ENCODE assay signal across 8 cellular contexts in genomic region chr2:6917761-6918421, GRCh38. TPM values are rescaled to one million over a fixed set of nuclear protein-coding genes. Genes with fewer than 3 reads are reported as not detected.
DNase-seq lines count a peak whose midpoint lies in the region; ATAC-seq, FAIRE-seq and TF ChIP-seq lines count a peak whose summit lies in the region.

No MANE protein-coding gene starts in this region.

- no peaks in the 10 kb centered on the region for H3K9me2 ChIP-seq in GM23338 (ENCODE audit: insufficient read depth)

- no peak for TF ChIP-seq POLR2A in endothelial cell of umbilical vein (IDR thresholded peaks at IDR 0.05; ENCODE audit: low read depth, low read length)

- CTCF ChIA-PET in endothelial cell of umbilical vein (lab: Charles Lee) = interaction anchor here (0.6 to 4.7 kb wide), 7 partner anchors 9 to 148 kb away, joined by 3 to 40 read pairs (median 3); no protein-coding TSS in a partner anchor

- peak overlapping the region; percentile 64 for H3K4me3 Mint-ChIP-seq in GM23338
- H3K4me3 Mint-ChIP-seq in neural crest cell = peak overlapping the region; percentile 91

- peak overlapping the region; percentile 83 for H3K4me2 ChIP-seq in GM23338
- peak overlapping the region; percentile 72 for H3K4me2 ChIP-seq in endothelial cell of umbilical vein (ENCODE audit: insufficient read depth, low read length)

- FAIRE-seq in endothelial cell of umbilical vein (lab: Jason Lieb, UNC) (no peak), GM19239 (lab: Jason Lieb, UNC) (no peak)

- H3K36me3 Mint-ChIP-seq in GM23338 (ENCODE audit: low read depth) (peaks cover 4% of the 10 kb centered on the region), neural crest cell (ENCODE audit: low read depth) (peaks cover 5% of the 10 kb centered on the region)

- peak overlapping the region; percentile 57 for H3K9ac ChIP-seq in endothelial cell of umbilical vein (replicated peaks; ENCODE audit: extremely low read depth, insufficient read depth, low read length)

- H3K9me1 ChIP-seq in endothelial cell of umbilical vein (replicated peaks; ENCODE audit: control insufficient read depth, extremely low read depth, insufficient read depth, low read length) = no peaks in the 10 kb centered on the region

- H3K36me3 ChIP-seq in GM23338 (ENCODE audit: insufficient read depth) = no peaks in the 10 kb centered on the region
- H3K36me3 ChIP-seq in endothelial cell of umbilical vein (ENCODE audit: control insufficient read depth in 2 of 2, extremely low read depth in 1 of 2, insufficient read depth in 2 of 2, low read length in 2 of 2) = no peaks in the 10 kb centered on the region

- peaks cover 7% of the 10 kb centered on the region; the same call in 1 of the 2 replicates for H3K79me2 ChIP-seq in GM23338 (replicated peaks; ENCODE audit: insufficient read depth)
- H3K79me2 ChIP-seq in endothelial cell of umbilical vein (ENCODE audit: control insufficient read depth, insufficient read depth, low read length) = no peaks in the 10 kb centered on the region

- H3K27me3 ChIP-seq in GM23338 (ENCODE audit: insufficient read depth) (peaks cover 28% of the 10 kb centered on the region), endothelial cell of umbilical vein (ENCODE audit: control insufficient read depth in 2 of 2, insufficient read depth in 2 of 2, low read length in 2 of 2) (peaks cover 0 to 2% of the 10 kb centered on the region in 2 experiments)

- POLR2A ChIA-PET in endothelial cell of umbilical vein (lab: Charles Lee) = interaction anchor here (0.7 kb wide), 1 partner anchor 91 kb away, joined by 5 read pairs; no protein-coding TSS in a partner anchor

- intact Hi-C loops in endothelial cell of umbilical vein (cut with micrococcal nuclease) = loop anchor here (1.0 to 5.0 kb wide), 7 partner anchors 59 to 1759 kb away; no protein-coding TSS in a partner anchor

- BruUV-seq in endothelial cell of umbilical vein (replicated peaks; lab: Mats Ljungman, UMichigan) = TSS peak; percentile 25

- H3K4me1 Mint-ChIP-seq in GM23338 = peaks cover 31% of the 10 kb centered on the region
- peaks cover 56% of the 10 kb centered on the region for H3K4me1 Mint-ChIP-seq in neural crest cell

- dilution Hi-C loops in endothelial cell of umbilical vein (cut with MboI; ENCODE audit: extremely low pct_ligation_motif_present, low sequenced_read_pairs) = no loop called here

- H3K27ac Mint-ChIP-seq in GM23338 (no peak overlapping the region), neural crest cell (ENCODE audit: unreplicated experiment) (peak overlapping the region; percentile 62)

- H3K9me3 ChIP-seq in endothelial cell of umbilical vein (replicated peaks; ENCODE audit: control insufficient read depth, insufficient read depth, low read length) = no peaks in the 10 kb centered on the region

- TF ChIP-seq CTCF in GM12865 (IDR thresholded peaks at IDR 0.05; ENCODE audit: insufficient read depth, low read depth, low read length, missing control alignments) = no peak
- TF ChIP-seq CTCF in GM23338 (conservative IDR thresholded peaks at IDR 0.05; ENCODE audit: low read depth in 2 of 2) = no peak
- TF ChIP-seq CTCF in endothelial cell of umbilical vein (IDR thresholded peaks at IDR 0.05; ENCODE audit: extremely low read depth in 1 of 2, insufficient read depth in 1 of 2, low read depth in 1 of 2, low read length in 2 of 2) = no peak
- TF ChIP-seq CTCF in neural crest cell (conservative IDR thresholded peaks at IDR 0.05) = no peak

- ATAC-seq in GM23338 = peak; percentile 37

- no peak overlapping the region for H3K27ac ChIP-seq in GM23338 (ENCODE audit: low read depth)
- H3K27ac ChIP-seq in endothelial cell of umbilical vein (ENCODE audit: insufficient read depth, low read depth, low read length) = no peak overlapping the region

- H2AFZ ChIP-seq in GM23338 = peak overlapping the region; percentile 94
- H2AFZ ChIP-seq in endothelial cell of umbilical vein (ENCODE audit: low read depth, low read length) = peak overlapping the region; percentile 89

- H4K20me1 ChIP-seq in GM23338 (replicated peaks; ENCODE audit: insufficient read depth) (no peaks in the 10 kb centered on the region), endothelial cell of umbilical vein (replicated peaks; ENCODE audit: control insufficient read depth, extremely low read depth, insufficient read depth, low read length) (no peaks in the 10 kb centered on the region)

- H3K4me3 ChIP-seq in GM12865 (ENCODE audit: low read depth, low read length) (peak overlapping the region; percentile 40), GM23338 (peak overlapping the region; percentile 67), endothelial cell of umbilical vein (replicated peaks in 1 of 3; ENCODE audit: insufficient read depth in 1 of 3, low read depth in 1 of 3, low read length in 3 of 3) (peak overlapping the region; percentile 28 to 58 (median 51))

- H3K27me3 Mint-ChIP-seq in GM23338 (ENCODE audit: insufficient read depth, low read depth, poor library complexity) = peaks cover 11% of the 10 kb centered on the region
- H3K27me3 Mint-ChIP-seq in neural crest cell (ENCODE audit: low read depth) = no peaks in the 10 kb centered on the region

- H3F3A ChIP-seq in GM23338 (replicated peaks; ENCODE audit: low read depth) = no peaks in the 10 kb centered on the region

- DNase-seq in GM12865 (ENCODE audit: low read depth) = no peak
- peak; percentile 49 for DNase-seq in GM23338 (ENCODE audit: low spot score)
- DNase-seq in SHP77 (lab: John Stamatoyannopoulos, UW) = peak; percentile 8 to 43
- DNase-seq in endothelial cell of umbilical vein (ENCODE audit: low read depth, low spot score) = no peak
- peak; percentile 34 for DNase-seq in neural crest cell (ENCODE audit: low read depth, low spot score)
- no peak for DNase-seq in NCI-H1048 (lab: John Stamatoyannopoulos, UW)
- DNase-seq in GM19239 (ENCODE audit: insufficient read length, low spot score) = no peak
- DNase-seq in D341Med (ENCODE audit: low spot score) = no peak

- H3K9me3 Mint-ChIP-seq in GM23338 (peaks cover 9% of the 10 kb centered on the region; the same call in 2 of the 3 replicates), neural crest cell (no peaks in the 10 kb centered on the region)

- H3K4me1 ChIP-seq in GM23338 (ENCODE audit: insufficient read depth) (peaks cover 8% of the 10 kb centered on the region), endothelial cell of umbilical vein (ENCODE audit: control insufficient read depth, extremely low read depth, insufficient read depth, low read length) (no peaks in the 10 kb centered on the region)

TF ChIP-seq in GM23338, 12 proteins besides CTCF, POLR2A, EP300 and RAD21:
- TF ChIP-seq NANOG (IDR thresholded peaks at IDR 0.05; ENCODE audit: borderline replicate concordance) = no peak
TF ChIP-seq in GM23338: peak in this region for 0.

TF ChIP-seq in endothelial cell of umbilical vein, 7 proteins besides CTCF, POLR2A, EP300 and RAD21 (continues in another document):
- TF ChIP-seq GATA2 (IDR thresholded peaks at IDR 0.05; ENCODE audit: insufficient read depth, insufficient read length, low read depth, low read length) (no peak), EZH2 (IDR thresholded peaks at IDR 0.05; ENCODE audit: borderline replicate concordance, low read depth, low read length, severe bottlenecking) (no peak), FOS (IDR thresholded peaks at IDR 0.05; ENCODE audit: borderline replicate concordance, insufficient read depth, low read length) (no peak), MAX (IDR thresholded peaks at IDR 0.05; ENCODE audit: insufficient read depth, insufficient read length) (no peak)

RNA-seq across cellular contexts. Expression of gene RNF144A, which starts 0.7 kb away (rescaled TPM):
- 12.5 and 14.7 TPM in 2 replicates for total RNA-seq in GM23338 (2014; rRNA removed; shearing (Covaris generic))
- polyA plus RNA-seq in GM23338 (2016; fragmentation: Nextera tagmentation; extraction: Ambion mirVana) (2.8 and 2.9 TPM in 2 replicates), endothelial cell of umbilical vein (9.5 and 9.7 TPM in 2 replicates)
- total RNA-seq in endothelial cell of umbilical vein (19.7 and 28.8 TPM in 2 replicates), neural crest cell (49.6 and 49.9 TPM in 2 replicates)
- polyA plus RNA-seq in endothelial cell of umbilical vein (2011; cell fraction: cytosol; rRNA removed) = 6.9 and 8.0 TPM in 2 replicates
- 8.7 and 10.2 TPM in 2 replicates for polyA plus RNA-seq in endothelial cell of umbilical vein (2011; cell fraction: nucleus; rRNA removed)
- polyA plus RNA-seq in endothelial cell of umbilical vein (2012) = 2.0 and 2.1 TPM in 2 replicates
- 20.8 and 29.0 TPM in 2 replicates for polyA minus RNA-seq in endothelial cell of umbilical vein
- polyA minus RNA-seq in endothelial cell of umbilical vein (2011; cell fraction: cytosol; rRNA and poly(A)+ RNA removed) = not detected
- 17.9 and 30.9 TPM in 2 replicates for polyA minus RNA-seq in endothelial cell of umbilical vein (2011; cell fraction: nucleus; rRNA and poly(A)+ RNA removed)

RNA-seq across cellular contexts. Expression of gene RSAD2, which starts 40.3 kb away (rescaled TPM):
- 0.10 TPM in 1 of 2 replicates, not detected in the other for total RNA-seq in GM23338 (2014; rRNA removed; shearing (Covaris generic))
- polyA plus RNA-seq in GM23338 (2016; fragmentation: Nextera tagmentation; extraction: Ambion mirVana) (not detected in 2 replicates), endothelial cell of umbilical vein (0.03 and 0.18 TPM in 2 replicates)
- total RNA-seq in endothelial cell of umbilical vein (0.09 and 0.18 TPM in 2 replicates), neural crest cell (1.0 and 1.1 TPM in 2 replicates)
- 0.04 and 0.10 TPM in 2 replicates for polyA plus RNA-seq in endothelial cell of umbilical vein (2011; cell fraction: cytosol; rRNA removed)
- polyA plus RNA-seq in endothelial cell of umbilical vein (2011; cell fraction: nucleus; rRNA removed) = 0.06 and 0.18 TPM in 2 replicates
- 0.19 and 0.50 TPM in 2 replicates for polyA plus RNA-seq in endothelial cell of umbilical vein (2012)
- polyA minus RNA-seq in endothelial cell of umbilical vein = not detected in 2 replicates
- not detected for polyA minus RNA-seq in endothelial cell of umbilical vein (2011; cell fraction: cytosol; rRNA and poly(A)+ RNA removed)
- 0.10 TPM in 1 of 2 replicates, not detected in the other for polyA minus RNA-seq in endothelial cell of umbilical vein (2011; cell fraction: nucleus; rRNA and poly(A)+ RNA removed)

RNA-seq across cellular contexts. Expression of gene CMPK2, which starts 52.2 kb away (rescaled TPM):
- total RNA-seq in GM23338 (2014; rRNA removed; shearing (Covaris generic)) = 0.12 and 0.56 TPM in 2 replicates
- polyA plus RNA-seq in GM23338 (2016; fragmentation: Nextera tagmentation; extraction: Ambion mirVana) (0.13 and 0.35 TPM in 2 replicates), endothelial cell of umbilical vein (0.15 and 0.49 TPM in 2 replicates)
- total RNA-seq in endothelial cell of umbilical vein (0.69 and 0.81 TPM in 2 replicates), neural crest cell (2.2 and 3.3 TPM in 2 replicates)
- 0.16 and 0.35 TPM in 2 replicates for polyA plus RNA-seq in endothelial cell of umbilical vein (2011; cell fraction: cytosol; rRNA removed)
- polyA plus RNA-seq in endothelial cell of umbilical vein (2011; cell fraction: nucleus; rRNA removed) = 0.18 and 0.40 TPM in 2 replicates
- polyA plus RNA-seq in endothelial cell of umbilical vein (2012) = 0.23 and 0.30 TPM in 2 replicates
- 0.17 and 0.87 TPM in 2 replicates for polyA minus RNA-seq in endothelial cell of umbilical vein
- polyA minus RNA-seq in endothelial cell of umbilical vein (2011; cell fraction: cytosol; rRNA and poly(A)+ RNA removed) = not detected
- 0.48 and 0.58 TPM in 2 replicates for polyA minus RNA-seq in endothelial cell of umbilical vein (2011; cell fraction: nucleus; rRNA and poly(A)+ RNA removed)

Comparison
In these comparisons a context has a peak if more than half of its experiments do, and no peak if none do; other contexts are left out.
1. DNase-seq: peak in GM23338 (single experiment), SHP77 (2 of 2) and neural crest cell (single experiment); none in GM12865 (single experiment), endothelial cell of umbilical vein (single experiment), NCI-H1048 (single experiment), GM19239 (single experiment) and D341Med (single experiment).
2. Peak in every context shown above with its lines, with median percentiles within 50 percentile points of each other: H3K4me3 ChIP-seq.